Comparison of ENCODE assay signal across 27 cellular contexts in genomic region chr10:122510736-122511135, GRCh38. TPM values are rescaled to one million over a fixed set of nuclear protein-coding genes. Genes with fewer than 3 reads are reported as not detected.
DNase-seq lines count a peak whose midpoint lies in the region; ATAC-seq and TF ChIP-seq lines count a peak whose summit lies in the region.
"Had no signal": no experiment of that assay in that cellular context is flagged by ENCODE, and none has a peak within 500 bp of the region (broad histone marks: within the 10 kb centered on the region; RNA-seq: fewer than 3 reads in every experiment).

No MANE protein-coding gene starts in this region.

- H3K36me3 ChIP-seq in Karpas-422 (ENCODE audit: insufficient read depth, low read length) = no peaks in the 10 kb centered on the region
- no peaks in the 10 kb centered on the region for H3K36me3 ChIP-seq in breast epithelium
- H3K36me3 ChIP-seq: BE2C had no signal

- no peaks in the 10 kb centered on the region for H3K36me3 Mint-ChIP-seq in nephron progenitor cell (ENCODE audit: low read depth)
- H3K36me3 Mint-ChIP-seq: naive thymus-derived CD4-positive, alpha-beta T cell had no signal

- no peaks in the 10 kb centered on the region for H4K20me1 ChIP-seq in Karpas-422 (ENCODE audit: insufficient read depth, low read depth, low read length)

- TF ChIP-seq CTCF in breast epithelium (IDR thresholded peaks at IDR 0.05) = no peak
- no peak for TF ChIP-seq CTCF in nephron progenitor cell (IDR thresholded peaks at IDR 0.05)

- H3K27me3 ChIP-seq in Karpas-422 (ENCODE audit: low read length) = no peaks in the 10 kb centered on the region
- H3K27me3 ChIP-seq in breast epithelium = no peaks in the 10 kb centered on the region
- H3K27me3 ChIP-seq: BE2C, body of pancreas had no signal

- H3K4me2 ChIP-seq in Karpas-422 (ENCODE audit: low read depth, low read length, poor library complexity, severe bottlenecking) = no peak overlapping the region

- DNase-seq in NCI-H748 (lab: John Stamatoyannopoulos, UW; ENCODE audit: unreplicated experiment) = peak; percentile 3
- no peak for DNase-seq in NCI-H748 treated with DMSO at 0.1 percent for 48 hours (lab: John Stamatoyannopoulos, UW)
- peak; percentile 45 for DNase-seq in Karpas-422
- no peak for DNase-seq in breast epithelium (ENCODE audit: low spot score in 2 of 2)
- no peak for DNase-seq in nephron progenitor cell
- no peak for DNase-seq in NCI-H1417 treated with DMSO at 0.1 percent for 48 hours (lab: John Stamatoyannopoulos, UW)
- no peak for DNase-seq in LoVo (ENCODE audit: low spot score)
- DNase-seq: activated CD4-positive, alpha-beta T cell treated with anti-CD3 and anti-CD28 coated beads for 4 hours; activated T-cell treated with anti-CD3 and anti-CD28 coated beads, Interleukin-2, amount 50 U/mL, for 24 hours; BE2C; left ventricle myocardium inferior; naive thymus-derived CD4-positive, alpha-beta T cell; NCI-H1048; NCI-H1694 treated with DMSO at 0.1 percent for 48 hours; NCI-H774; stimulated activated CD4-positive, alpha-beta T cell treated with anti-CD3 and anti-CD28 coated beads, Interleukin-2, amount 100 ng/mL, for 24 hours; T-helper 9 cell; trophoblast cell had no signal

- H3K4me1 Mint-ChIP-seq in nephron progenitor cell = peaks cover 60% of the 10 kb centered on the region

- H3K9ac ChIP-seq in Karpas-422 (ENCODE audit: low read length) = no peak overlapping the region

- H3K9me2 ChIP-seq in Karpas-422 (replicated peaks; ENCODE audit: insufficient read depth, low read length) = no peaks in the 10 kb centered on the region

- no peak overlapping the region for H2AFZ ChIP-seq in Karpas-422 (ENCODE audit: low read length)

- intact Hi-C loops in breast epithelium (cut with DNase I; ENCODE audit: low total_unique reads) = no loop called here

- H3K9me3 ChIP-seq in Karpas-422 (ENCODE audit: low read length) = no peaks in the 10 kb centered on the region
- no peaks in the 10 kb centered on the region for H3K9me3 ChIP-seq in breast epithelium
- H3K9me3 ChIP-seq: BE2C, body of pancreas, left ventricle myocardium inferior had no signal

- H3K79me2 ChIP-seq in Karpas-422 (ENCODE audit: low read length) = no peaks in the 10 kb centered on the region

- H3K4me3 Mint-ChIP-seq in nephron progenitor cell = no peak overlapping the region
- H3K4me3 Mint-ChIP-seq: activated T-cell treated with anti-CD3 and anti-CD28 coated beads, Interleukin-2, amount 50 U/mL, for 24 hours; naive thymus-derived CD4-positive, alpha-beta T cell had no signal

- no peaks in the 10 kb centered on the region for H3K9me3 Mint-ChIP-seq in nephron progenitor cell
- H3K9me3 Mint-ChIP-seq: activated T-cell treated with anti-CD3 and anti-CD28 coated beads, Interleukin-2, amount 50 U/mL, for 24 hours; naive thymus-derived CD4-positive, alpha-beta T cell had no signal

- H3K4me3 ChIP-seq in Karpas-422 (ENCODE audit: low read length) (no peak overlapping the region), breast epithelium (no peak overlapping the region)
- H3K4me3 ChIP-seq: body of pancreas, K562, left ventricle myocardium inferior had no signal

- no peak for ATAC-seq in HG02571 (IDR thresholded peaks at IDR 0.05; ENCODE audit: unreplicated experiment)
- ATAC-seq: body of pancreas; K562; naive thymus-derived CD4-positive, alpha-beta T cell had no signal

- TF ChIP-seq POLR2A in breast epithelium (IDR thresholded peaks at IDR 0.05) = no peak

- peak overlapping the region; percentile 90 for H3K27ac Mint-ChIP-seq in nephron progenitor cell
- H3K27ac Mint-ChIP-seq: activated T-cell treated with anti-CD3 and anti-CD28 coated beads, Interleukin-2, amount 50 U/mL, for 24 hours; naive thymus-derived CD4-positive, alpha-beta T cell had no signal

- H3K27ac ChIP-seq in Karpas-422 (ENCODE audit: low read length) (no peak overlapping the region), breast epithelium (peak overlapping the region; percentile 33 to 71)
- H3K27ac ChIP-seq: body of pancreas, left ventricle myocardium inferior, VCaP had no signal

- H3K4me1 ChIP-seq in Karpas-422 (ENCODE audit: low read length) (no peaks in the 10 kb centered on the region), breast epithelium (no peaks in the 10 kb centered on the region)
- H3K4me1 ChIP-seq: BE2C, body of pancreas had no signal

- H3K27me3 Mint-ChIP-seq in nephron progenitor cell (ENCODE audit: low read depth, poor library complexity) = no peaks in the 10 kb centered on the region
- H3K27me3 Mint-ChIP-seq: activated T-cell treated with anti-CD3 and anti-CD28 coated beads, Interleukin-2, amount 50 U/mL, for 24 hours had no signal

RNA-seq across cellular contexts. Expression of gene HTRA1, which starts 49.4 kb away (rescaled TPM):
- total RNA-seq in Karpas-422 (2014; rRNA removed; shearing (Covaris generic); ENCODE audit: low replicate concordance) = not detected in 2 replicates
- total RNA-seq in breast epithelium = 100 to 1,000 TPM; 116 to 347 (median 152) TPM

RNA-seq across cellular contexts. Expression of gene DMBT1, which starts 49.8 kb away (rescaled TPM):
- total RNA-seq in Karpas-422 (2014; rRNA removed; shearing (Covaris generic); ENCODE audit: low replicate concordance) = not detected in 2 replicates
- 1 to 10 TPM in 1 of 3 donors, under 1 TPM in 1, not detected in 1; 0.15 to 2.3 TPM for total RNA-seq in breast epithelium
- total RNA-seq: endothelial cell of umbilical vein; H4; naive thymus-derived CD4-positive, alpha-beta T cell had no signal

RNA-seq across cellular contexts. Expression of gene ARMS2, which starts 56.3 kb away (rescaled TPM):
- not detected in 2 replicates for total RNA-seq in Karpas-422 (2014; rRNA removed; shearing (Covaris generic); ENCODE audit: low replicate concordance)
- total RNA-seq in breast epithelium = not detected
- total RNA-seq: body of pancreas; cerebellum; endothelial cell of umbilical vein; glomerular endothelial cell; H4; K562; naive thymus-derived CD4-positive, alpha-beta T cell; omental fat pad had no signal

Comparison
In these comparisons a context has a peak if more than half of its experiments do, and no peak if none do; other contexts are left out.
1. DNase-seq: peak in NCI-H748 (single experiment) and Karpas-422 (single experiment); none in NCI-H748 treated with DMSO at 0.1 percent for 48 hours (single experiment), breast epithelium (0 of 2), nephron progenitor cell (single experiment), NCI-H1417 treated with DMSO at 0.1 percent for 48 hours (single experiment) and LoVo (single experiment).
2. RNA of gene HTRA1, which starts 49.4 kb away (total RNA-seq): 116 to 347 TPM in breast epithelium; not detected in Karpas-422; every median in the first group is over 100 times any median in the second.